In the genomic region with DNA sequence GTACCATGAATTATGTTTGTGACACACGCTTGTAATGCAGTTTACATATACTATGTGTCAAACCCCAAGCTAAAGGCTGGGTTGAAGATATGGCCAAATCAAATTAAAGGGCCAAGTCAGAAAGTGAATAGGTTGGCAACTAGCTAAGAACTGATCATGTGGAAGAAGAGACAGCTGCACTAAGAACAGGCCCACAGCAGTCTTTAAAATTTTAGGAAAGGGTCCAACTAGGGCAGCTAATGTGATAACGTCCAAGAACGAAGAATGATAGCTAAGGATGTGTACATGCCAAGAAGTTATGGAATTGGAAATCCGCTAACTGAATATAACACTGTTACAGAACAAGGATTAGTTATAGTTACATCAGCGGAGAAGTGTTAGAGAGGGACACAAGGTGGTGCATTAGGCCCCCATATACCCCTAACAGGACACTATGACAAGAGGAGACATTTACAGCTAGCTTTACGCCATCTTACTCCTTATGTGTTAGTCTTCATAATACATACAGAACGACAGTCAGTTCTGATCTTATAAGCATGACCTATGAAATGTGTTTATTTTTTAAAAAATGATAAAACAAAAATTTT, we compare ENCODE assay signal across 8 cellular contexts.
"Had no signal": no experiment of that assay in that cellular context is flagged by ENCODE, and none has a peak within 500 bp of the region (broad histone marks: within the 10 kb centered on the region; RNA-seq: fewer than 3 reads in every experiment).

No MANE protein-coding gene starts in this region.

- FAIRE-seq: HepG2 had no signal

- H3K36me3 Mint-ChIP-seq: IgD-negative memory B cell had no signal

- H3K9me3 ChIP-seq: HAP-1 had no signal

- ATAC-seq: GM23338, HCT116, HepG2 had no signal

- H3K27me3 Mint-ChIP-seq: IgD-negative memory B cell had no signal

- H3K4me2 ChIP-seq: GM23338 had no signal

- H3K36me3 ChIP-seq: HAP-1 had no signal

- H3K9me3 Mint-ChIP-seq: GM23338, HFFc6, IgD-negative memory B cell had no signal

- H3K4me3 ChIP-seq: GM23338, HAP-1 had no signal

- H3K4me1 Mint-ChIP-seq: GM23338 had no signal

- H3K4me3 Mint-ChIP-seq: GM23338, HFFc6, IgD-negative memory B cell had no signal

- H3K4me1 ChIP-seq: HAP-1 had no signal

- H2AFZ ChIP-seq: GM23338 had no signal

- DNase-seq: H7, HFFc6, KG1 had no signal

- H3K27ac Mint-ChIP-seq: GM23338, HFFc6 had no signal
